24 cellular contexts compared by ENCODE assay signal in the genomic region with DNA sequence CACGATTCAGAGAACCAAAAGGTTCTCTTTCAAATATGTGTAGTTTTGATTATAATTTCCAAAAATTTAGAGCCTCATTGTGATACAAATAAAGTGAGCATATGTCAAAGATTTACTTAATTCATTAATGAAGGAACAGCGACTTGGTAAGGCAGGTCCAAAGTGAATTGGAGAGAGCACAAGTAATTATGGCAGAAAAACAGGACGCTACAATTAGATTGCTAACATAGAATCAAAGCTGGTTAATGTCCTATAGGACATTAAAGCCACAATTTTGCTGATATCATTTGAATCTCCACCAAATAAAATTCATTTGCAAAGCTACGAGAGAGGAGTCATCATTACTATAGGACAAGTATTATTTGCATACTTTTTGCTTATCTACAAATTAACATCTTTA.
"Had no signal": no experiment of that assay in that cellular context is flagged by ENCODE, and none has a peak within 500 bp of the region (broad histone marks: within the 10 kb centered on the region; RNA-seq: fewer than 3 reads in every experiment).

No MANE protein-coding gene starts in this region.

- H3K27me3 ChIP-seq: colonic mucosa, esophagus squamous epithelium, gastrocnemius medialis, heart right ventricle, left lung had no signal

- FAIRE-seq: islet of Langerhans, keratinocyte had no signal

- ATAC-seq: effector memory CD8-positive, alpha-beta T cell; esophagus mucosa; gastrocnemius medialis; heart right ventricle; left cardiac atrium; left lung; left ventricle myocardium superior; lower lobe of right lung; mucosa of descending colon had no signal

- H3K9me3 ChIP-seq: colonic mucosa, esophagus squamous epithelium, gastrocnemius medialis, lower lobe of right lung, mucosa of descending colon had no signal

- H3K4me3 ChIP-seq: colonic mucosa, esophagus squamous epithelium, gastrocnemius medialis, heart right ventricle, left lung, lower lobe of right lung, mucosa of descending colon had no signal

- H3K27ac ChIP-seq: colonic mucosa, epithelial cell of prostate, esophagus squamous epithelium, gastrocnemius medialis, heart right ventricle, left lung, lower lobe of right lung had no signal

- DNase-seq: colonic mucosa; cortex of kidney; effector CD8-positive, alpha-beta T cell; effector memory CD8-positive, alpha-beta T cell; endodermal cell; erythroblast; esophagus squamous epithelium; foreskin melanocyte; gastrocnemius medialis; glutamatergic neuron; head of caudate nucleus; heart right ventricle; hippocampal formation; left cardiac atrium; left lung; left ventricle myocardium superior; lower lobe of right lung; mesenchymal stem cell; mucosa of descending colon; naive B cell had no signal

- H3K4me1 ChIP-seq: colonic mucosa, esophagus squamous epithelium, gastrocnemius medialis, heart right ventricle, left lung, lower lobe of right lung had no signal

- H3K36me3 ChIP-seq: colonic mucosa, esophagus squamous epithelium, gastrocnemius medialis, heart right ventricle, left lung, lower lobe of right lung had no signal
